Comparison of ENCODE assay signal across 9 cellular contexts in genomic region chr19:53878786-53879144, GRCh38. TPM values are rescaled to one million over a fixed set of nuclear protein-coding genes. Genes with fewer than 3 reads are reported as not detected.
DNase-seq lines count a peak whose midpoint lies in the region; ATAC-seq and TF ChIP-seq lines count a peak whose summit lies in the region.
"Had no signal": no experiment of that assay in that cellular context is flagged by ENCODE, and none has a peak within 500 bp of the region (broad histone marks: within the 10 kb centered on the region; RNA-seq: fewer than 3 reads in every experiment).

No MANE protein-coding gene starts in this region.

- H3K27ac ChIP-seq in CD8-positive, alpha-beta T cell (ENCODE audit: low read depth, low read length) = no peak overlapping the region
- H3K27ac ChIP-seq in Peyer's patch = no peak overlapping the region
- H3K27ac ChIP-seq in rectal smooth muscle tissue (ENCODE audit: low read depth, low read length) = no peak overlapping the region

- TF ChIP-seq POLR2A in Peyer's patch (IDR thresholded peaks at IDR 0.05) = no peak

- no peaks in the 10 kb centered on the region for H3K9me3 ChIP-seq in CD8-positive, alpha-beta T cell (ENCODE audit: low read length)
- H3K9me3 ChIP-seq in Peyer's patch = no peaks in the 10 kb centered on the region

- H3K4me3 Mint-ChIP-seq in CD8-positive, alpha-beta T cell = no peak overlapping the region
- no peak overlapping the region for H3K4me3 Mint-ChIP-seq in glutamatergic neuron (ENCODE audit: unreplicated experiment)
- no peak overlapping the region for H3K4me3 Mint-ChIP-seq in activated T-cell treated with anti-CD3 and anti-CD28 coated beads, Interleukin-2, amount 50 U/mL, for 4 hours

- no peak overlapping the region for H3K27ac Mint-ChIP-seq in CD8-positive, alpha-beta T cell
- peak overlapping the region; percentile 81 for H3K27ac Mint-ChIP-seq in glutamatergic neuron (ENCODE audit: unreplicated experiment)

- H3K4me1 ChIP-seq in CD8-positive, alpha-beta T cell (ENCODE audit: insufficient read depth, low read length) = peaks cover 81% of the 10 kb centered on the region
- H3K4me1 ChIP-seq in Peyer's patch = peaks cover 3 to 45% (median 8%) of the 10 kb centered on the region in 4 donors
- H3K4me1 ChIP-seq in rectal smooth muscle tissue (ENCODE audit: control insufficient read depth, insufficient read depth, low read length) = peaks cover 13% of the 10 kb centered on the region

- intact Hi-C loops in CD8-positive, alpha-beta T cell (cut with DNase I, micrococcal nuclease) = loop anchor here (1.0 to 10.0 kb wide), 4 partner anchors 9 to 1874 kb away; partner anchors contain the start of genes MYADM (in 1 of the 2) and ZNF615 (in 1 of the 2)
- intact Hi-C loops in sciatic nerve (cut with DNase I) = no loop called here

- DNase-seq in CD8-positive, alpha-beta T cell = no peak
- DNase-seq in Peyer's patch (no peak), glutamatergic neuron (no peak), sciatic nerve (ENCODE audit: low spot score) (no peak), SIG-M5 (lab: John Stamatoyannopoulos, UW) (no peak)
- no peak for DNase-seq in activated T-cell treated with anti-CD3 and anti-CD28 coated beads, Interleukin-2, amount 50 U/mL, for 4 hours

- no peak for TF ChIP-seq CTCF in CD8-positive, alpha-beta T cell (IDR thresholded peaks at IDR 0.05)
- TF ChIP-seq CTCF in Peyer's patch (IDR thresholded peaks at IDR 0.05) (no peak), glutamatergic neuron (IDR thresholded peaks at IDR 0.05; ENCODE audit: partially characterized antibody, unreplicated experiment) (no peak)

- H3K27me3 Mint-ChIP-seq in CD8-positive, alpha-beta T cell (ENCODE audit: low read depth) = peaks cover 8% of the 10 kb centered on the region
- peaks cover 9% of the 10 kb centered on the region for H3K27me3 Mint-ChIP-seq in glutamatergic neuron (ENCODE audit: unreplicated experiment)
- H3K27me3 Mint-ChIP-seq in activated T-cell treated with anti-CD3 and anti-CD28 coated beads, Interleukin-2, amount 50 U/mL, for 4 hours (ENCODE audit: low read depth) = peaks cover 15% of the 10 kb centered on the region

- no peak overlapping the region for H3K9ac ChIP-seq in rectal smooth muscle tissue (ENCODE audit: low read length)

- H3K36me3 ChIP-seq in CD8-positive, alpha-beta T cell (ENCODE audit: insufficient read depth, low read length) = peaks cover 8% of the 10 kb centered on the region
- H3K36me3 ChIP-seq in Peyer's patch = peaks cover 0 to 20% (median 0%) of the 10 kb centered on the region in 3 donors
- peaks cover 8% of the 10 kb centered on the region for H3K36me3 ChIP-seq in rectal smooth muscle tissue (ENCODE audit: control insufficient read depth, insufficient read depth, low read length)

- peaks cover 21% of the 10 kb centered on the region for H3K36me3 Mint-ChIP-seq in CD8-positive, alpha-beta T cell
- H3K36me3 Mint-ChIP-seq in glutamatergic neuron (ENCODE audit: unreplicated experiment) = peaks cover 7% of the 10 kb centered on the region
- H3K36me3 Mint-ChIP-seq in activated T-cell treated with anti-CD3 and anti-CD28 coated beads, Interleukin-2, amount 50 U/mL, for 4 hours (ENCODE audit: insufficient read depth) = peaks cover 11% of the 10 kb centered on the region

- POLR2A ChIA-PET in CD8-positive, alpha-beta T cell (lab: Charles Lee) = interaction anchor here (4.3 kb wide), 1 partner anchor 11 kb away, joined by 39 read pairs; the partner anchor contains the start of gene MYADM

- CTCF ChIA-PET in CD8-positive, alpha-beta T cell (lab: Charles Lee) = interaction anchor here (1.1 kb wide), 2 partner anchors 10 to 25 kb away, joined by 5 to 6 read pairs; no protein-coding TSS in a partner anchor

- no peak for ATAC-seq in CD8-positive, alpha-beta T cell
- no peak for ATAC-seq in HG02981 (IDR thresholded peaks at IDR 0.05; ENCODE audit: unreplicated experiment)
- ATAC-seq in sciatic nerve = no peak
- ATAC-seq in activated T-cell treated with anti-CD3 and anti-CD28 coated beads, Interleukin-2, amount 50 U/mL, for 4 hours = no peak

- peaks cover 55% of the 10 kb centered on the region for H3K4me1 Mint-ChIP-seq in CD8-positive, alpha-beta T cell (ENCODE audit: low read depth)
- peaks cover 11% of the 10 kb centered on the region for H3K4me1 Mint-ChIP-seq in glutamatergic neuron (ENCODE audit: low read depth, unreplicated experiment)
- H3K4me1 Mint-ChIP-seq in activated T-cell treated with anti-CD3 and anti-CD28 coated beads, Interleukin-2, amount 50 U/mL, for 4 hours (ENCODE audit: low read depth) = peaks cover 55% of the 10 kb centered on the region

- peaks cover 2% of the 10 kb centered on the region for H3K9me3 Mint-ChIP-seq in CD8-positive, alpha-beta T cell
- H3K9me3 Mint-ChIP-seq in glutamatergic neuron (ENCODE audit: unreplicated experiment) = peaks cover 4% of the 10 kb centered on the region
- H3K9me3 Mint-ChIP-seq in activated T-cell treated with anti-CD3 and anti-CD28 coated beads, Interleukin-2, amount 50 U/mL, for 4 hours = peaks cover 6% of the 10 kb centered on the region
- H3K9me3 Mint-ChIP-seq: immature natural killer cell had no signal

- H3K4me3 ChIP-seq in CD8-positive, alpha-beta T cell (ENCODE audit: low read depth, low read length) = peak overlapping the region; percentile 55
- peak overlapping the region; percentile 14 to 63 (median 38) for H3K4me3 ChIP-seq in Peyer's patch
- H3K4me3 ChIP-seq in rectal smooth muscle tissue (ENCODE audit: low read length) = peak overlapping the region; percentile 68

- peaks cover 36% of the 10 kb centered on the region for H3K27me3 ChIP-seq in CD8-positive, alpha-beta T cell (ENCODE audit: insufficient read depth, low read length)
- H3K27me3 ChIP-seq in Peyer's patch (peaks cover 0 to 21% of the 10 kb centered on the region in 2 donors), rectal smooth muscle tissue (ENCODE audit: control insufficient read depth, insufficient read depth, low read length) (peaks cover 17% of the 10 kb centered on the region)

RNA-seq across cellular contexts. Expression of gene PRKCG, which starts 3.2 kb away (rescaled TPM):
- total RNA-seq in CD8-positive, alpha-beta T cell = 1 to 10 TPM in 1 of 2 experiments, under 1 TPM in 1; 0.28 to 1.1 TPM
- total RNA-seq in Peyer's patch (1 to 10 TPM in 1 of 4 donors, under 1 TPM in 1, not detected in 2; 0.47 to 2.5 TPM), glutamatergic neuron (ENCODE audit: unreplicated experiment) (33.1 TPM), sciatic nerve (not detected)
- not detected for total RNA-seq in activated T-cell treated with anti-CD3 and anti-CD28 coated beads, Interleukin-2, amount 50 U/mL, for 4 hours

RNA-seq across cellular contexts. Expression of gene MYADM, which starts 11.1 kb away (rescaled TPM):
- total RNA-seq in CD8-positive, alpha-beta T cell = 100 to 1,000 TPM; 241 to 251 TPM
- total RNA-seq in Peyer's patch (10 to 100 TPM; 11.4 to 52.8 (median 32.5) TPM), glutamatergic neuron (ENCODE audit: unreplicated experiment) (61.5 TPM), sciatic nerve (120 TPM)
- 10 to 100 TPM; 11.3 to 12.0 (median 11.6) TPM for total RNA-seq in activated T-cell treated with anti-CD3 and anti-CD28 coated beads, Interleukin-2, amount 50 U/mL, for 4 hours

RNA-seq across cellular contexts. Expression of gene CACNG7, which starts 30.3 kb away (rescaled TPM):
- total RNA-seq in CD8-positive, alpha-beta T cell = not detected
- total RNA-seq in Peyer's patch = not detected
- total RNA-seq in glutamatergic neuron (ENCODE audit: unreplicated experiment) = 60.4 TPM
- not detected for total RNA-seq in sciatic nerve
- not detected for total RNA-seq in activated T-cell treated with anti-CD3 and anti-CD28 coated beads, Interleukin-2, amount 50 U/mL, for 4 hours

RNA-seq across cellular contexts. Expression of gene NLRP12, which starts 54.7 kb away (rescaled TPM):
- total RNA-seq in CD8-positive, alpha-beta T cell = not detected
- total RNA-seq in Peyer's patch (under 1 TPM in 1 of 4 donors, not detected in 3; 0.67 TPM), glutamatergic neuron (ENCODE audit: unreplicated experiment) (0.12 TPM), sciatic nerve (1.7 TPM)
- not detected for total RNA-seq in activated T-cell treated with anti-CD3 and anti-CD28 coated beads, Interleukin-2, amount 50 U/mL, for 4 hours

Comparison
In these comparisons a context has a peak if more than half of its experiments do, and no peak if none do; other contexts are left out.
1. RNA of gene CACNG7, which starts 30.3 kb away (total RNA-seq): 60.4 TPM in glutamatergic neuron (single experiment); not detected in sciatic nerve (single experiment), not detected in CD8-positive, alpha-beta T cell, not detected in Peyer's patch and not detected in activated T-cell treated with anti-CD3 and anti-CD28 coated beads, Interleukin-2, amount 50 U/mL, for 4 hours; every median in the first group is over 10 times any median in the second.
2. Peak in every context shown above with its lines, with median percentiles within 50 percentile points of each other: H3K4me3 ChIP-seq.